In genomic region chr6:90739339-90739738, GRCh38 we compare ENCODE assay signal across 20 cellular contexts.
"Had no signal": no experiment of that assay in that cellular context is flagged by ENCODE, and none has a peak within 500 bp of the region (broad histone marks: within the 10 kb centered on the region; RNA-seq: fewer than 3 reads in every experiment).

No MANE protein-coding gene starts in this region.

- H3K4me3 Mint-ChIP-seq: activated CD4-positive, alpha-beta memory T cell treated with anti-CD3 and anti-CD28 coated beads for 36 hours; activated T-helper 1 cell treated with anti-CD3 and anti-CD28 coated beads, Interleukin-12 subunit alpha, Interleukin-12 subunit beta, Interleukin-2, Interleukin-4 antibody, amounts not matched to agents 30 ng/mL and 10 ng/mL and 1 ng/mL, durations not matched to agents 14 hours and 24 hours and 36 hours; dendritic cell treated with granulocyte-macrophage colony-stimulating factor and Interleukin-4, amounts not matched to agents 40 ng/mL and 50 ng/mL, for 4 days; memory B cell; naive thymus-derived CD4-positive, alpha-beta T cell had no signal

- DNase-seq: activated CD4-positive, alpha-beta memory T cell treated with anti-CD3 and anti-CD28 coated beads for 36 hours; activated gamma-delta T cell treated with Interleukin-2 at 50 U/mL for 16 hours; activated T-cell treated with anti-CD3 and anti-CD28 coated beads for 4 hours; effector memory CD4-positive, alpha-beta T cell; foreskin fibroblast; kidney glomerular epithelial cell; left ventricle myocardium superior; naive thymus-derived CD4-positive, alpha-beta T cell; ovary; psoas muscle; stimulated activated CD4-positive, alpha-beta T cell treated with anti-CD3 and anti-CD28 coated beads, Interleukin-2, amount 100 ng/mL, for 24 hours; stimulated activated naive CD4-positive, alpha-beta T cell treated with Interleukin-2 at 50 U/mL for 16 hours; thyroid gland; WERI-Rb-1 had no signal

- H3K9me3 ChIP-seq: ovary, thyroid gland had no signal

- H3K4me1 ChIP-seq: psoas muscle, thyroid gland had no signal

- H3K9me3 Mint-ChIP-seq: activated CD4-positive, alpha-beta memory T cell treated with anti-CD3 and anti-CD28 coated beads for 36 hours; activated T-helper 1 cell treated with anti-CD3 and anti-CD28 coated beads, Interleukin-12 subunit alpha, Interleukin-12 subunit beta, Interleukin-2, Interleukin-4 antibody, amounts not matched to agents 30 ng/mL and 10 ng/mL and 1 ng/mL, durations not matched to agents 14 hours and 24 hours and 36 hours had no signal

- H3K36me3 ChIP-seq: ovary, thyroid gland, WERI-Rb-1 had no signal

- H3K4me3 ChIP-seq: ovary, psoas muscle, thyroid gland had no signal

- H3K4me1 Mint-ChIP-seq: memory B cell; naive thymus-derived CD4-positive, alpha-beta T cell had no signal

- H3K27me3 ChIP-seq: ovary, thyroid gland had no signal

- H3K27me3 Mint-ChIP-seq: activated CD4-positive, alpha-beta memory T cell treated with anti-CD3 and anti-CD28 coated beads for 36 hours; dendritic cell treated with granulocyte-macrophage colony-stimulating factor and Interleukin-4, amounts not matched to agents 40 ng/mL and 50 ng/mL, for 4 days had no signal

- ATAC-seq: activated naive CD4-positive, alpha-beta T cell treated with anti-CD3 and anti-CD28 coated beads, Interleukin-2, amount 50 U/mL, for 72 hours; left ventricle myocardium superior; naive thymus-derived CD4-positive, alpha-beta T cell; psoas muscle; right cardiac atrium had no signal

- H3K27ac ChIP-seq: epithelial cell of prostate, ovary, psoas muscle, thyroid gland, WERI-Rb-1 had no signal

- H3K27ac Mint-ChIP-seq: activated CD4-positive, alpha-beta memory T cell treated with anti-CD3 and anti-CD28 coated beads for 36 hours; activated naive CD4-positive, alpha-beta T cell treated with anti-CD3 and anti-CD28 coated beads, Interleukin-2, amount 50 U/mL, for 72 hours; activated T-helper 1 cell treated with anti-CD3 and anti-CD28 coated beads, Interleukin-12 subunit alpha, Interleukin-12 subunit beta, Interleukin-2, Interleukin-4 antibody, amounts not matched to agents 30 ng/mL and 10 ng/mL and 1 ng/mL, durations not matched to agents 14 hours and 24 hours and 36 hours; dendritic cell treated with granulocyte-macrophage colony-stimulating factor and Interleukin-4, amounts not matched to agents 40 ng/mL and 50 ng/mL, for 4 days; memory B cell; naive thymus-derived CD4-positive, alpha-beta T cell had no signal

- H3K36me3 Mint-ChIP-seq: activated naive CD4-positive, alpha-beta T cell treated with anti-CD3 and anti-CD28 coated beads, Interleukin-2, amount 50 U/mL, for 72 hours; memory B cell had no signal
